10 cellular contexts compared by ENCODE assay signal in genomic region chr6:158853872-158854213, GRCh38. TPM values are rescaled to one million over a fixed set of nuclear protein-coding genes. Genes with fewer than 3 reads are reported as not detected.
DNase-seq lines count a peak whose midpoint lies in the region; FAIRE-seq and TF ChIP-seq lines count a peak whose summit lies in the region.
"Had no signal": no experiment of that assay in that cellular context is flagged by ENCODE, and none has a peak within 500 bp of the region (broad histone marks: within the 10 kb centered on the region; RNA-seq: fewer than 3 reads in every experiment).

No MANE protein-coding gene starts in this region.

- H3K4me1 Mint-ChIP-seq in neural progenitor cell = peaks cover 36% of the 10 kb centered on the region

- peaks cover 4% of the 10 kb centered on the region for H3K9me3 Mint-ChIP-seq in neural progenitor cell

- 12% methylated on average over 6 of the region's 6 CpGs; no CpG with 5 or more reads in 1 of the 2 experiments for WGBS in H1 (ENCODE audit: extremely low coverage in 1 of 2, insufficient coverage in 1 of 2, insufficient read length in 1 of 2, insufficient replicate concordance in 2 of 2, low coverage in 1 of 2, low lambda C conversion rate in 2 of 2, missing lambda C conversion rate in 1 of 2), 2 experiments

- H3K27ac Mint-ChIP-seq in neural progenitor cell = no peak overlapping the region

- H3K23me2 ChIP-seq in H1 (ENCODE audit: low read depth, low read length) = peaks cover 5% of the 10 kb centered on the region

- H2BK20ac ChIP-seq in H1 (ENCODE audit: low read length) = peak overlapping the region; percentile 97; the same call in 1 of the 2 replicates

- H3K27ac ChIP-seq in BLaER1 treated with 17β-estradiol and CSF1 and Interleukin-3, amounts not matched to agents 10 nM and 100 nM = peak overlapping the region in 10 of 11 experiments; percentile 53 to 85 (median 76); a peak in 20 of 22 replicates
- H3K27ac ChIP-seq in KMS-11 (peak overlapping the region; percentile 50), H1 (ENCODE audit: low read depth, low read length) (peak overlapping the region; percentile 83), neural progenitor cell (no peak overlapping the region)
- H3K27ac ChIP-seq: thoracic aorta had no signal

- H3K27me3 ChIP-seq in BLaER1 treated with 17β-estradiol and CSF1 and Interleukin-3, amounts not matched to agents 10 nM and 100 nM = no peaks in the 10 kb centered on the region
- H3K27me3 ChIP-seq in KMS-11 (ENCODE audit: insufficient read depth, low read depth) (no peaks in the 10 kb centered on the region), H1 (replicated peaks in 1 of 4; ENCODE audit: control insufficient read depth in 3 of 4, extremely low read depth in 1 of 4, insufficient read depth in 3 of 4, low read length in 3 of 4) (no peaks in the 10 kb centered on the region), neural progenitor cell (peaks cover 10% of the 10 kb centered on the region)

- H3K36me3 Mint-ChIP-seq in neural progenitor cell = no peaks in the 10 kb centered on the region

- no peak for FAIRE-seq in H1 (lab: Jason Lieb, UNC)
- FAIRE-seq: colon had no signal

- H3K36me3 ChIP-seq in BLaER1 treated with 17β-estradiol and CSF1 and Interleukin-3, amounts not matched to agents 10 nM and 100 nM = no peaks in the 10 kb centered on the region
- H3K36me3 ChIP-seq in KMS-11 (ENCODE audit: insufficient read depth) (no peaks in the 10 kb centered on the region), H1 (ENCODE audit: control insufficient read depth in 2 of 4, insufficient read depth in 4 of 4, low read length in 3 of 4) (no peaks in the 10 kb centered on the region), neural progenitor cell (no peaks in the 10 kb centered on the region)
- H3K36me3 ChIP-seq: thoracic aorta had no signal

- H2AK5ac ChIP-seq in H1 (ENCODE audit: low read depth, low read length) = peak overlapping the region; percentile 98

- H3K9ac ChIP-seq in BLaER1 treated with 17β-estradiol and CSF1 and Interleukin-3, amounts not matched to agents 10 nM and 100 nM = peak overlapping the region in 6 of 11 experiments; percentile 27 to 71 (median 56); a peak in 9 of 22 replicates
- H3K9ac ChIP-seq in KMS-11 = peak overlapping the region; percentile 32; the same call in 1 of the 2 replicates
- H3K9ac ChIP-seq in H1 (replicated peaks in 1 of 4; ENCODE audit: extremely low read depth in 1 of 4, low read depth in 3 of 4, low read length in 3 of 4) = peak overlapping the region in 1 of 4 experiments; percentile 15; a peak in 2 of 7 replicates
- H3K9ac ChIP-seq in neural progenitor cell = no peak overlapping the region

- 0 out of 20 replicates have a peak overlapping the region, but pooled peaks of 1 of the 10 experiments have one; percentile 1 for H3K4me3 ChIP-seq in BLaER1 treated with 17β-estradiol and CSF1 and Interleukin-3, amounts not matched to agents 10 nM and 100 nM
- H3K4me3 ChIP-seq in KMS-11 (IDR thresholded peaks at IDR 0.05; ENCODE audit: insufficient read depth, low read depth, low read length) (no peak overlapping the region), H1 (ENCODE audit: extremely low read depth in 1 of 4, insufficient read depth in 2 of 4, low read depth in 3 of 4, low read length in 4 of 4) (peak overlapping the region in 2 of 4 experiments; percentile 7 to 41; a peak in 3 of 8 replicates), neural progenitor cell (no peak overlapping the region)
- H3K4me3 ChIP-seq: thoracic aorta had no signal

- no peak for TF ChIP-seq EP300 in H1 (IDR thresholded peaks at IDR 0.05; ENCODE audit: borderline replicate concordance in 1 of 2, low read depth in 2 of 2, low read length in 2 of 2)

- CTCF ChIA-PET in H1 (lab: Charles Lee; ENCODE audit: partially characterized antibody) = interaction anchor here (1.2 to 2.3 kb wide), 4 partner anchors 15 to 65 kb away, joined by 3 to 8 read pairs (median 4); no protein-coding TSS in a partner anchor

- H3K14ac ChIP-seq in H1 (ENCODE audit: insufficient read length) = no peak overlapping the region

- TF ChIP-seq CTCF in KMS-11 (conservative IDR thresholded peaks at IDR 0.05; ENCODE audit: low read depth, low read length) (no peak), H1 (IDR thresholded peaks at IDR 0.05; ENCODE audit: control extremely low read depth in 1 of 3, insufficient read depth in 1 of 3, low read depth in 1 of 3, low read length in 3 of 3) (no peak), neural progenitor cell (IDR thresholded peaks at IDR 0.05) (no peak)

- H2BK5ac ChIP-seq in H1 (ENCODE audit: low read depth, low read length) = peak overlapping the region; percentile 100

- no peaks in the 10 kb centered on the region for H3K79me1 ChIP-seq in H1 (ENCODE audit: low read depth, low read length)

- POLR2A ChIA-PET in H1 (lab: Charles Lee; ENCODE audit: partially characterized antibody) = interaction anchor here (0.8 to 7.1 kb wide), 23 partner anchors 9 to 966 kb away, joined by 3 to 93 read pairs (median 4); partner anchors contain the start of gene EZR

- H3K4me3 Mint-ChIP-seq in neural progenitor cell = no peak overlapping the region

- no peak overlapping the region for H2BK15ac ChIP-seq in H1 (ENCODE audit: low read length)

- no peaks in the 10 kb centered on the region for H4K20me1 ChIP-seq in BLaER1 treated with 17β-estradiol and CSF1 and Interleukin-3, amounts not matched to agents 10 nM and 100 nM
- H4K20me1 ChIP-seq in KMS-11 (ENCODE audit: insufficient read depth) (no peaks in the 10 kb centered on the region), H1 (replicated peaks in 1 of 2; ENCODE audit: control insufficient read depth in 1 of 2, insufficient read depth in 2 of 2, low read length in 2 of 2) (peaks cover 0 to 4% of the 10 kb centered on the region in 2 experiments), neural progenitor cell (ENCODE audit: low read depth) (peaks cover 5% of the 10 kb centered on the region)

- TF ChIP-seq RAD21 in H1 (IDR thresholded peaks at IDR 0.05 in 1 of 2, conservative IDR thresholded peaks at IDR 0.05 in 1 of 2; ENCODE audit: low read depth in 2 of 2, low read length in 2 of 2) = no peak

- TF ChIP-seq POLR2A in H1 (IDR thresholded peaks at IDR 0.05; ENCODE audit: control extremely low read depth in 1 of 2, low read depth in 2 of 2, low read length in 2 of 2) = no peak

- peak overlapping the region; percentile 97 for H2BK12ac ChIP-seq in H1 (ENCODE audit: low read depth, low read length)

- peak overlapping the region; percentile 65 for H3K18ac ChIP-seq in H1 (ENCODE audit: extremely low read depth, low read length)

- DNase-seq in H1 (ENCODE audit: low read depth in 1 of 2, low spot score in 2 of 2) (no peak), neural progenitor cell (ENCODE audit: low spot score) (no peak), NOMO-1 treated with DMSO at 0.1 percent for 48 hours (lab: John Stamatoyannopoulos, UW; ENCODE audit: unreplicated experiment) (no peak), NCI-H2227 (lab: John Stamatoyannopoulos, UW; ENCODE audit: unreplicated experiment) (no peak), GOT3 (lab: John Stamatoyannopoulos, UW) (no peak), NCI-H2171 (lab: John Stamatoyannopoulos, UW) (no peak)

- H3K79me2 ChIP-seq in KMS-11 (ENCODE audit: insufficient read depth, low read depth) (no peaks in the 10 kb centered on the region), H1 (ENCODE audit: control insufficient read depth in 1 of 2, insufficient read depth in 2 of 2, low read length in 2 of 2) (no peaks in the 10 kb centered on the region), neural progenitor cell (ENCODE audit: low read depth) (no peaks in the 10 kb centered on the region)

- peak overlapping the region; percentile 92 for H3K4ac ChIP-seq in H1 (replicated peaks; ENCODE audit: insufficient read length, low read depth, low read length)

- H2AFZ ChIP-seq in KMS-11 (ENCODE audit: low read depth) (peak overlapping the region; percentile 63), H1 (ENCODE audit: low read length) (no peak overlapping the region), neural progenitor cell (replicated peaks) (no peak overlapping the region)

- peak overlapping the region; percentile 99 for H4K91ac ChIP-seq in H1 (replicated peaks; ENCODE audit: insufficient read length, low read length)

- no peak overlapping the region for H3K23ac ChIP-seq in H1 (ENCODE audit: insufficient read length)

- H2BK120ac ChIP-seq in H1 (replicated peaks; ENCODE audit: low read depth, low read length) = peak overlapping the region; percentile 97

- peaks cover 48 to 95% (median 76%) of the 10 kb centered on the region in 10 experiments for H3K4me1 ChIP-seq in BLaER1 treated with 17β-estradiol and CSF1 and Interleukin-3, amounts not matched to agents 10 nM and 100 nM
- peaks cover 27% of the 10 kb centered on the region for H3K4me1 ChIP-seq in KMS-11 (ENCODE audit: low read depth, poor library complexity, severe bottlenecking)
- H3K4me1 ChIP-seq in H1 (replicated peaks in 1 of 4; ENCODE audit: control insufficient read depth in 3 of 4, insufficient read depth in 4 of 4, low read length in 3 of 4) = peaks cover 12 to 29% (median 25%) of the 10 kb centered on the region in 4 experiments
- peaks cover 15% of the 10 kb centered on the region for H3K4me1 ChIP-seq in neural progenitor cell

- H3K56ac ChIP-seq in H1 (replicated peaks; ENCODE audit: insufficient read length, low read depth, low read length) = peak overlapping the region; percentile 44

- H4K8ac ChIP-seq in H1 (ENCODE audit: extremely low read depth, insufficient read depth, low read length) = no peak overlapping the region

- H3K27me3 Mint-ChIP-seq in neural progenitor cell (ENCODE audit: insufficient read depth, low read depth) = peaks cover 5% of the 10 kb centered on the region

- H3K9me3 ChIP-seq in BLaER1 treated with 17β-estradiol and CSF1 and Interleukin-3, amounts not matched to agents 10 nM and 100 nM (replicated peaks in 1 of 11) = no peaks in the 10 kb centered on the region
- H3K9me3 ChIP-seq in H1 (ENCODE audit: insufficient read depth in 2 of 2, low read depth in 1 of 2, low read length in 1 of 2) = no peaks in the 10 kb centered on the region
- H3K9me3 ChIP-seq in neural progenitor cell (ENCODE audit: low read depth) = no peaks in the 10 kb centered on the region
- H3K9me3 ChIP-seq: thoracic aorta had no signal

- peaks cover 21% of the 10 kb centered on the region for H3F3A ChIP-seq in neural progenitor cell (ENCODE audit: low read depth)

- H4K5ac ChIP-seq in H1 (ENCODE audit: insufficient read length, low read depth, low read length) = peak overlapping the region; percentile 13

- peak overlapping the region; percentile 61 to 96 (median 83) for H3K4me2 ChIP-seq in BLaER1 treated with 17β-estradiol and CSF1 and Interleukin-3, amounts not matched to agents 10 nM and 100 nM
- peak overlapping the region; percentile 57 for H3K4me2 ChIP-seq in KMS-11
- peak overlapping the region; percentile 51 to 99 for H3K4me2 ChIP-seq in H1 (ENCODE audit: insufficient read depth in 1 of 2, low read depth in 2 of 2, low read length in 2 of 2)
- H3K4me2 ChIP-seq in neural progenitor cell = peak overlapping the region; percentile 53

RNA-seq across cellular contexts. Expression of gene EZR, which starts 34.7 kb away (rescaled TPM):
- total RNA-seq in H1 (2021; fragmentation: NEBNext Ultra II Directional; extraction: Animal tissue kit (Norgen Biotek cat#: 25700)) = 286 and 287 TPM in 2 replicates
- 122 and 138 TPM in 2 replicates for polyA plus RNA-seq in H1 (2011; rRNA removed)
- polyA plus RNA-seq in H1 (2011; cell fraction: cytosol; rRNA removed) = 180 TPM
- 214 TPM for polyA plus RNA-seq in H1 (2011; cell fraction: nucleus; rRNA removed)
- 182 to 212 TPM (median 197 TPM) in 4 replicates for polyA plus RNA-seq in H1 (2012, experiment 1 of 2)
- polyA plus RNA-seq in H1 (2012, experiment 2 of 2) = 94.1 TPM
- polyA plus RNA-seq in H1 (2013, experiment 1 of 2) = 180 TPM
- polyA plus RNA-seq in H1 (2013, experiment 2 of 2) = 182 TPM
- 153 and 157 TPM in 2 replicates for polyA minus RNA-seq in H1 (2011; rRNA and poly(A)+ RNA removed)
- polyA minus RNA-seq in H1 (2011; cell fraction: cytosol; rRNA and poly(A)+ RNA removed) = 91.7 TPM
- 77.4 TPM for polyA minus RNA-seq in H1 (2011; cell fraction: nucleus; rRNA and poly(A)+ RNA removed)
- 52.0 and 61.4 TPM in 2 replicates for total RNA-seq in neural progenitor cell (ENCODE audit: low replicate concordance)
